Comparison of ENCODE assay signal across 8 cellular contexts in genomic region chr9:120439147-120439546, GRCh38.
DNase-seq lines count a peak whose midpoint lies in the region; ATAC-seq, FAIRE-seq and TF ChIP-seq lines count a peak whose summit lies in the region.

No MANE protein-coding gene starts in this region.

- no peaks in the 10 kb centered on the region for H3K4me1 ChIP-seq in keratinocyte (ENCODE audit: control insufficient read depth, extremely low read depth, insufficient read depth, low read length)

- DNase-seq in NCI-H345 (lab: John Stamatoyannopoulos, UW) = peak; percentile 7
- no peak for DNase-seq in NCI-H345 treated with DMSO at 0.1 percent for 48 hours (lab: John Stamatoyannopoulos, UW; ENCODE audit: unreplicated experiment)
- DNase-seq in UCSD-AML1 (lab: John Stamatoyannopoulos, UW; ENCODE audit: unreplicated experiment) = peak; percentile 15
- DNase-seq in keratinocyte (ENCODE audit: low read depth, low spot score) = no peak
- DNase-seq in DMS114 treated with DMSO at 0.1 percent for 48 hours (lab: John Stamatoyannopoulos, UW; ENCODE audit: unreplicated experiment) = no peak

- no peak overlapping the region for H3K4me3 ChIP-seq in keratinocyte (ENCODE audit: control insufficient read depth in 2 of 3, extremely low read depth in 1 of 3, insufficient read depth in 2 of 3, low read depth in 1 of 3, low read length in 3 of 3)

- H3K9me1 ChIP-seq in keratinocyte (ENCODE audit: control insufficient read depth, extremely low read depth, insufficient read depth, low read length) = no peaks in the 10 kb centered on the region

- FAIRE-seq in keratinocyte (lab: Jason Lieb, UNC) = no peak

- no peak overlapping the region for H3K27ac ChIP-seq in keratinocyte (ENCODE audit: control insufficient read depth, insufficient read depth, low read length)

- H3K27me3 ChIP-seq in keratinocyte (ENCODE audit: control insufficient read depth, extremely low read depth, insufficient read depth, low read length) = no peaks in the 10 kb centered on the region

- dilution Hi-C loops in keratinocyte (cut with MboI; ENCODE audit: extremely low pct_ligation_motif_present, low sequenced_read_pairs) = no loop called here

- H3K9ac ChIP-seq in keratinocyte (ENCODE audit: control insufficient read depth, extremely low read depth, insufficient read depth, low read length) = no peak overlapping the region

- H3K36me3 ChIP-seq in keratinocyte (ENCODE audit: control insufficient read depth in 2 of 2, extremely low read depth in 1 of 2, insufficient read depth in 2 of 2, low read length in 2 of 2) = peaks cover 21 to 40% of the 10 kb centered on the region in 2 experiments

- no peaks in the 10 kb centered on the region for H3K9me3 ChIP-seq in keratinocyte (ENCODE audit: control insufficient read depth, low read depth, low read length)

- H3K4me2 ChIP-seq in keratinocyte (ENCODE audit: control insufficient read depth, extremely low read depth, insufficient read depth, low read depth, low read length) = no peak overlapping the region

- TF ChIP-seq CTCF in keratinocyte (optimal IDR thresholded peaks at IDR 0.05 in 1 of 3, IDR thresholded peaks at IDR 0.05 in 1 of 3, conservative IDR thresholded peaks at IDR 0.05 in 1 of 3; ENCODE audit: extremely low read depth in 1 of 3, insufficient read depth in 2 of 3, low read length in 3 of 3) = peak; percentile 47 to 66 (median 55)

- no peaks in the 10 kb centered on the region for H4K20me1 ChIP-seq in keratinocyte (ENCODE audit: control insufficient read depth, extremely low read depth, insufficient read depth, low read length)

- H2AFZ ChIP-seq in keratinocyte (ENCODE audit: control insufficient read depth, low read length) = no peak overlapping the region

- ATAC-seq in HG03354 (IDR thresholded peaks at IDR 0.05; ENCODE audit: poor library complexity, severe bottlenecking, unreplicated experiment) = peak; percentile 72
- ATAC-seq in GM21528 (IDR thresholded peaks at IDR 0.05; ENCODE audit: low FRiP score, unreplicated experiment) = no peak
- ATAC-seq in HG03025 (IDR thresholded peaks at IDR 0.05; ENCODE audit: low FRiP score, unreplicated experiment) = no peak

- H3K79me2 ChIP-seq in keratinocyte (ENCODE audit: control insufficient read depth, insufficient read depth, low read length) = no peaks in the 10 kb centered on the region

Comparison
In these comparisons a context has a peak if more than half of its experiments do, and no peak if none do; other contexts are left out.
1. DNase-seq: peak in NCI-H345 (single experiment) and UCSD-AML1 (single experiment); none in NCI-H345 treated with DMSO at 0.1 percent for 48 hours (single experiment), keratinocyte (single experiment) and DMS114 treated with DMSO at 0.1 percent for 48 hours (single experiment).